8 cellular contexts compared by ENCODE assay signal in the genomic region with DNA sequence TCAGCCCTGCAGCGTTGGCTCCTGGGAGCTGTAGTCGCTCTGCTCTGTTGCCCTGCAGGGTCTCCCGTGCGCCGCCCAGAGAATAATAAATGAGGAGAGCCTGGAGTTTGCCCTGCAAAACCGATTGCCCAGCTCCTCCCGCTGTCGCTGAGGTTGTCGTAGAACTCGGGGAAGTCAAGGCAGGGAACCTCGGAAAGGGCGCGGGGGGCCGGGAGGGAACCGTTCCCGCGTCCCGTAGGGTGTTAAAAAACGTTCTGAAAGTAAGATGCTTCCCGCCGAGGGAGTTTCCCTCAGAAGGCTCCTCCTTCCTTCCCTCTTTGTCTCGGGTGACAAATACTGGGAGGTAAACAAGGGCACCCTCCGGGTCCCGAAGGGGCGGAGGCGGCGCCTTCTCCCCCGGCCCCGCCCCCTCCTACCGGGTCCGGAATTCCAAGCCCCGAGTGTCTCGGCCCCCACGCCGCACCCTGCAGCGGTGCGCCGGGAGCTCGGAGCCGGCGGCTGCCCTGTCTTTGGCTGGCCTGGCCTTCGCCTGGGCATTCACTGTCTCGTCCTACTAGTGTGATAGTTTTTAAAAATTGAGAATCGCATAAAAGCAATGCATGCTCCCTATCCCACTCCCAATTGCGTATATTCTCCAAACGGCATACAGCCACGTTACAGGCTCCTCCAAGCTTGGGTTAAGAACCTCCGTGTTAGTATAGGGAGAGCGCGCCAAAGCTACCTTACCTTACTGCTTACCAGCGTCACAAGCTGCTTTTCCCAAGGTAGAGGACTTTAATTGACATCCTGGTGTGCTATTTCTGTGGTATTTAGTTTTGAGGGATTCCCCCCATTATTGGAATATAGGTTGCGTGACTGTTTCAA. TPM values are rescaled to one million over a fixed set of nuclear protein-coding genes. Genes with fewer than 3 reads are reported as not detected.
A peak's percentile ranks its signal among the peaks of the same experiment; 100 is the strongest.
DNase-seq lines count a peak whose midpoint lies in the region; ATAC-seq and TF ChIP-seq lines count a peak whose summit lies in the region.

No MANE protein-coding gene starts in this region.

- H4K20me1 ChIP-seq in SK-N-SH (ENCODE audit: insufficient read depth) (peaks cover 25% of the 10 kb centered on the region), mammary epithelial cell (ENCODE audit: insufficient read depth, low read length) (no peaks in the 10 kb centered on the region)

- H3K27me3 ChIP-seq in SK-N-SH (ENCODE audit: insufficient read depth) (no peaks in the 10 kb centered on the region), mammary epithelial cell (ENCODE audit: insufficient read depth, low read length) (no peaks in the 10 kb centered on the region), spleen (replicated peaks in 1 of 7) (no peaks in the 10 kb centered on the region)

- POLR2A ChIA-PET in AG04449 (lab: Yijun Ruan, JAX): interaction anchor here (0.5 to 4.0 kb wide), 17 partner anchors 10 to 192 kb away, joined by 3 to 52 read pairs (median 4); partner anchors contain the start of gene SAP30
- POLR2A ChIA-PET in SK-N-SH (lab: Yijun Ruan, JAX): interaction anchor here (1.0 to 5.7 kb wide), 13 partner anchors 10 to 801 kb away, joined by 3 to 69 read pairs (median 5); partner anchors contain the start of gene SAP30

- peak overlapping the region; percentile 85 to 96 for H3K27ac ChIP-seq in SK-N-SH (ENCODE audit: low read depth in 2 of 2, low read length in 1 of 2)
- peak overlapping the region; percentile 81 for H3K27ac ChIP-seq in mammary epithelial cell (ENCODE audit: insufficient read depth, low read depth, low read length)
- H3K27ac ChIP-seq in spleen: peak overlapping the region; percentile 39 to 100 (median 99)

- H3K9me2 ChIP-seq in SK-N-SH: no peaks in the 10 kb centered on the region

- no peak for TF ChIP-seq CTCF in AG04449 (IDR thresholded peaks at IDR 0.05; ENCODE audit: insufficient read depth, low read length, missing control alignments)
- no peak for TF ChIP-seq CTCF in SK-N-SH (IDR thresholded peaks at IDR 0.05)
- TF ChIP-seq CTCF in mammary epithelial cell (conservative IDR thresholded peaks at IDR 0.05 in 1 of 2, IDR thresholded peaks at IDR 0.05 in 1 of 2; ENCODE audit: extremely low read depth in 1 of 2, insufficient read depth in 1 of 2, low read depth in 1 of 2, low read length in 2 of 2): no peak
- no peak for TF ChIP-seq CTCF in spleen (IDR thresholded peaks at IDR 0.05 in 8 of 11, conservative IDR thresholded peaks at IDR 0.05 in 3 of 11)

- peaks cover 29 to 41% of the 10 kb centered on the region in 2 donors for H3K4me1 Mint-ChIP-seq in immature natural killer cell

- H2AFZ ChIP-seq in SK-N-SH (ENCODE audit: low read depth): peak overlapping the region; percentile 95
- H2AFZ ChIP-seq in mammary epithelial cell (ENCODE audit: low read depth, low read length): peak overlapping the region; percentile 86

- TF ChIP-seq EP300 in SK-N-SH (IDR thresholded peaks at IDR 0.05; ENCODE audit: borderline replicate concordance in 1 of 2, low read depth in 1 of 2, low read length in 1 of 2): no peak; a peak in 1 of 4 replicates

- CTCF ChIA-PET in AG04449 (lab: Yijun Ruan, JAX): interaction anchor here (0.7 to 7.6 kb wide), 10 partner anchors 10 to 322 kb away, joined by 3 to 68 read pairs (median 3); no protein-coding TSS in a partner anchor
- CTCF ChIA-PET in SK-N-SH (lab: Yijun Ruan, JAX): interaction anchor here (0.6 to 1.6 kb wide), 7 partner anchors 11 to 321 kb away, joined by 3 to 6 read pairs (median 3); no protein-coding TSS in a partner anchor
- CTCF ChIA-PET in mammary epithelial cell (lab: Charles Lee; ENCODE audit: low non-redundant PET): no interaction called here

- peaks cover 22 to 27% of the 10 kb centered on the region in 2 experiments for H3K36me3 ChIP-seq in SK-N-SH (replicated peaks in 1 of 2; ENCODE audit: control insufficient read depth in 1 of 2, insufficient read depth in 2 of 2, low read length in 1 of 2)
- peaks cover 19% of the 10 kb centered on the region for H3K36me3 ChIP-seq in mammary epithelial cell (ENCODE audit: insufficient read depth, low read length)
- peaks cover 0 to 26% (median 9%) of the 10 kb centered on the region in 6 donors for H3K36me3 ChIP-seq in spleen

- no peak for TF ChIP-seq RAD21 in SK-N-SH (IDR thresholded peaks at IDR 0.05; ENCODE audit: low read length)

- H3K4me1 ChIP-seq in SK-N-SH (ENCODE audit: control insufficient read depth in 1 of 2, insufficient read depth in 2 of 2, low read depth in 1 of 2, low read length in 1 of 2) (peaks cover 19% of the 10 kb centered on the region in 2 experiments), mammary epithelial cell (ENCODE audit: insufficient read depth, low read length) (peaks cover 9% of the 10 kb centered on the region), spleen (peaks cover 16 to 48% (median 38%) of the 10 kb centered on the region in 6 donors)

- peaks cover 14 to 19% (median 19%) of the 10 kb centered on the region in 3 donors for H3K27me3 Mint-ChIP-seq in immature natural killer cell (ENCODE audit: low read depth in 3 of 3)

- peaks cover 3 to 10% (median 8%) of the 10 kb centered on the region in 3 donors for H3K36me3 Mint-ChIP-seq in immature natural killer cell

- peaks cover 51% of the 10 kb centered on the region for H3K79me2 ChIP-seq in SK-N-SH (ENCODE audit: insufficient read depth)
- peaks cover 41% of the 10 kb centered on the region for H3K79me2 ChIP-seq in mammary epithelial cell (ENCODE audit: insufficient read depth, low read length)

- intact Hi-C loops in mammary epithelial cell (cut with micrococcal nuclease): loop anchor here (1.0 to 10.0 kb wide), 3 partner anchors 34 to 950 kb away; partner anchors contain the start of genes CEP44 and FBXO8
- intact Hi-C loops in spleen (cut with DNase I; ENCODE audit: low total_unique reads): loop anchor here (5.0 kb wide), 1 partner anchor 37 kb away; the partner anchor contains the start of gene SAP30

- H3K4me3 ChIP-seq in AG04449 (ENCODE audit: low read depth, low read length) (peak overlapping the region; percentile 86), SK-N-SH (ENCODE audit: low read depth in 2 of 2, low read length in 1 of 2) (peak overlapping the region; percentile 96 to 99), mammary epithelial cell (replicated peaks in 1 of 3; ENCODE audit: insufficient read depth in 1 of 3, low read depth in 2 of 3, low read length in 3 of 3) (peak overlapping the region; percentile 64 to 95 (median 68)), spleen (peak overlapping the region; percentile 74 to 99 (median 92))

- no peak for TF ChIP-seq POLR2A in spleen (IDR thresholded peaks at IDR 0.05)

- DNase-seq in AG04449 (ENCODE audit: low read depth, low spot score): no peak
- peak; percentile 86 for DNase-seq in NCI-H1105 treated with DMSO at 0.1 percent for 48 hours (lab: John Stamatoyannopoulos, UW)
- peak; percentile 92 for DNase-seq in SK-N-SH
- DNase-seq in mammary epithelial cell: peak; percentile 86
- no peak for DNase-seq in immature natural killer cell
- DNase-seq in spleen: peak; percentile 90

- in situ Hi-C loops in mammary epithelial cell (cut with MboI; ENCODE audit: low sequenced_read_pairs in 2 of 2): loop anchor here in 1 of 2 donors (5.0 to 10.0 kb wide), 2 partner anchors 32 to 80 kb away; no protein-coding TSS in a partner anchor

- peak overlapping the region; percentile 96 to 100 (median 99) for H3K4me3 Mint-ChIP-seq in immature natural killer cell

- H3K4me2 ChIP-seq in SK-N-SH (peak overlapping the region; percentile 91), mammary epithelial cell (ENCODE audit: insufficient read depth, low read depth, low read length) (peak overlapping the region; percentile 99)

- no peaks in the 10 kb centered on the region for H3K9me3 ChIP-seq in SK-N-SH
- H3K9me3 ChIP-seq in mammary epithelial cell (replicated peaks; ENCODE audit: insufficient read depth, low read length): no peaks in the 10 kb centered on the region
- H3K9me3 ChIP-seq in spleen: no peaks in the 10 kb centered on the region

- H3K9ac ChIP-seq in SK-N-SH: peak overlapping the region; percentile 99
- peak overlapping the region; percentile 81 for H3K9ac ChIP-seq in mammary epithelial cell (ENCODE audit: insufficient read depth, low read length)

- TSS peak; percentile 58 for BruUV-seq in mammary epithelial cell (replicated peaks; lab: Mats Ljungman, UMichigan)

- ATAC-seq in GM18502 (IDR thresholded peaks at IDR 0.05; ENCODE audit: poor library complexity, unreplicated experiment): peak; percentile 43
- ATAC-seq in HG02852 (IDR thresholded peaks at IDR 0.05; ENCODE audit: unreplicated experiment): peak; percentile 32

- WGBS in SK-N-SH (ENCODE audit: low lambda C conversion rate): 1% methylated on average over 40 of the region's 52 CpGs
- WGBS in mammary epithelial cell (ENCODE audit: low coverage, missing lambda C conversion rate): 10% methylated on average over 21 of the region's 52 CpGs
- WGBS in spleen, 5 donors: 2 to 3% (median 2%) methylated on average over 36 to 52 of the region's 52 CpGs

- H3K27ac Mint-ChIP-seq in immature natural killer cell: peak overlapping the region; percentile 96 to 98 (median 97)

- dilution Hi-C loops in mammary epithelial cell (cut with HindIII; ENCODE audit: low sequenced_read_pairs): no loop called here

- H3F3A ChIP-seq in SK-N-SH (replicated peaks; ENCODE audit: insufficient read depth): peaks cover 28% of the 10 kb centered on the region

- no peaks in the 10 kb centered on the region for H3K9me3 Mint-ChIP-seq in immature natural killer cell

TF ChIP-seq in SK-N-SH, 30 proteins besides CTCF, POLR2A, EP300 and RAD21 (continues in another document):
- TF ChIP-seq SMC3 (IDR thresholded peaks at IDR 0.05; ENCODE audit: low read depth, low read length): no peak
- no peak for TF ChIP-seq NRF1 (IDR thresholded peaks at IDR 0.05; ENCODE audit: low read depth, low read length)

RNA-seq across cellular contexts. Expression of gene HMGB2, which starts 1.0 kb away (rescaled TPM):
- polyA plus RNA-seq in SK-N-SH (2012; rRNA removed) (123 and 130 TPM in 2 replicates), mammary epithelial cell (62.5 TPM), immature natural killer cell (100 to 1,000 TPM; 150 to 153 (median 152) TPM), spleen (100 to 1,000 TPM; 116 to 421 (median 163) TPM)
- polyA plus RNA-seq in SK-N-SH (2012; cell fraction: cytosol; rRNA removed): 184 and 256 TPM in 2 replicates
- polyA plus RNA-seq in SK-N-SH (2012; cell fraction: nucleus; rRNA removed): 28.9 and 47.2 TPM in 2 replicates
- total RNA-seq in mammary epithelial cell (10 to 100 TPM in 1 of 2 donors, 1 to 10 TPM in 1; 9.8 to 73.9 TPM), spleen (100 to 1,000 TPM in 5 of 7 donors, 10 to 100 TPM in 2; 78.2 to 143 (median 126) TPM)
- 17.8 TPM for polyA minus RNA-seq in mammary epithelial cell

RNA-seq across cellular contexts. Expression of gene SAP30, which starts 35.6 kb away (rescaled TPM):
- polyA plus RNA-seq in SK-N-SH (2012; rRNA removed) (16.6 and 19.0 TPM in 2 replicates), mammary epithelial cell (9.2 TPM), immature natural killer cell (1 to 10 TPM; 2.0 to 3.5 (median 3.5) TPM), spleen (10 to 100 TPM in 1 of 3 donors, 1 to 10 TPM in 2; 2.7 to 10.6 (median 8.0) TPM)
- 20.5 and 27.1 TPM in 2 replicates for polyA plus RNA-seq in SK-N-SH (2012; cell fraction: cytosol; rRNA removed)
- polyA plus RNA-seq in SK-N-SH (2012; cell fraction: nucleus; rRNA removed): 4.9 and 8.8 TPM in 2 replicates
- total RNA-seq in mammary epithelial cell (10 to 100 TPM in 1 of 2 donors, 1 to 10 TPM in 1; 7.0 to 13.3 TPM), spleen (10 to 100 TPM in 6 of 7 donors, 1 to 10 TPM in 1; 6.0 to 43.2 (median 20.4) TPM)
- polyA minus RNA-seq in mammary epithelial cell: 2.3 TPM

Comparison
In these comparisons a context has a peak if more than half of its experiments do, and no peak if none do; other contexts are left out.
1. DNase-seq: peak in NCI-H1105 treated with DMSO at 0.1 percent for 48 hours (single experiment), SK-N-SH (single experiment), mammary epithelial cell (single experiment) and spleen (single experiment); none in AG04449 (single experiment) and immature natural killer cell (0 of 3).
2. Peak in every context shown above with its lines, with median percentiles within 50 percentile points of each other: H3K4me3 ChIP-seq and H3K27ac ChIP-seq.